11 cellular contexts compared by ENCODE assay signal in genomic region chr11:2446590-2447252, GRCh38. TPM values are rescaled to one million over a fixed set of nuclear protein-coding genes. Genes with fewer than 3 reads are reported as not detected.
DNase-seq lines count a peak whose midpoint lies in the region; ATAC-seq, FAIRE-seq and TF ChIP-seq lines count a peak whose summit lies in the region.
"Had no signal": no experiment of that assay in that cellular context is flagged by ENCODE, and none has a peak within 500 bp of the region (broad histone marks: within the 10 kb centered on the region; RNA-seq: fewer than 3 reads in every experiment).

No MANE protein-coding gene starts in this region.

- no peaks in the 10 kb centered on the region for H3K36me3 Mint-ChIP-seq in activated naive CD4-positive, alpha-beta T cell treated with anti-CD3 and anti-CD28 coated beads, Interleukin-2, amount 50 U/mL, for 72 hours
- H3K36me3 Mint-ChIP-seq in naive thymus-derived CD8-positive, alpha-beta T cell, result no peaks in the 10 kb centered on the region

- TF ChIP-seq POLR2A in GM12891 (IDR thresholded peaks at IDR 0.05; ENCODE audit: low read depth, low read length), result no peak

- H3K4me1 Mint-ChIP-seq in naive thymus-derived CD8-positive, alpha-beta T cell, result peaks cover 28 to 58% (median 52%) of the 10 kb centered on the region in 4 donors

- DNase-seq in CD1c-positive myeloid dendritic cell (ENCODE audit: extremely low spot score) (peak; percentile 63), MV-4-11 (lab: John Stamatoyannopoulos, UW) (peak; percentile 70), amniotic stem cell (lab: John Stamatoyannopoulos, UW) (no peak), iPS-NIHi7 (ENCODE audit: extremely low spot score) (no peak), GM12891 (ENCODE audit: insufficient read length, low spot score) (no peak)
- DNase-seq in activated naive CD4-positive, alpha-beta T cell treated with anti-CD3 and anti-CD28 coated beads, Interleukin-2, amount 50 U/mL, for 72 hours (ENCODE audit: low spot score in 2 of 2), result peak; percentile 32 to 54
- peak in 1 of 10 donors; percentile 62 for DNase-seq in naive thymus-derived CD8-positive, alpha-beta T cell
- DNase-seq: cerebellar nuclear complex, HCEC 1CT had no signal

- no peaks in the 10 kb centered on the region for H3K9me3 Mint-ChIP-seq in activated naive CD4-positive, alpha-beta T cell treated with anti-CD3 and anti-CD28 coated beads, Interleukin-2, amount 50 U/mL, for 72 hours
- no peaks in the 10 kb centered on the region for H3K9me3 Mint-ChIP-seq in naive thymus-derived CD8-positive, alpha-beta T cell

- H3K27ac Mint-ChIP-seq in activated naive CD4-positive, alpha-beta T cell treated with anti-CD3 and anti-CD28 coated beads, Interleukin-2, amount 50 U/mL, for 72 hours, result peak overlapping the region; percentile 20 to 84
- H3K27ac Mint-ChIP-seq in naive thymus-derived CD8-positive, alpha-beta T cell, result peak overlapping the region; percentile 77 to 92 (median 87)

- no peaks in the 10 kb centered on the region for H3K27me3 Mint-ChIP-seq in naive thymus-derived CD8-positive, alpha-beta T cell

- no peak for FAIRE-seq in GM12891 (lab: Jason Lieb, UNC)

- ATAC-seq in activated naive CD4-positive, alpha-beta T cell treated with anti-CD3 and anti-CD28 coated beads, Interleukin-2, amount 50 U/mL, for 72 hours, result no peak
- ATAC-seq in naive thymus-derived CD8-positive, alpha-beta T cell, result no peak
- no peak for ATAC-seq in GM21619 (IDR thresholded peaks at IDR 0.05; ENCODE audit: unreplicated experiment)

- POLR2A ChIA-PET in naive thymus-derived CD8-positive, alpha-beta T cell (lab: Charles Lee), result interaction anchor here (0.6 to 6.5 kb wide), 7 partner anchors 7 to 682 kb away, joined by 3 to 76 read pairs (median 3); partner anchors contain the start of gene TSSC4

- H3K4me3 Mint-ChIP-seq in naive thymus-derived CD8-positive, alpha-beta T cell, result peak overlapping the region; percentile 89 to 97 (median 96)

TF ChIP-seq in GM12891, 5 proteins besides CTCF, POLR2A, EP300 and RAD21:
- TF ChIP-seq TAF1 (IDR thresholded peaks at IDR 0.05; ENCODE audit: low read depth, low read length), result no peak
- TF ChIP-seq POU2F2 (IDR thresholded peaks at IDR 0.05; ENCODE audit: low read depth, low read length), result no peak
- no peak for TF ChIP-seq PAX5 (IDR thresholded peaks at IDR 0.05; ENCODE audit: insufficient read depth, low read length, severe bottlenecking)
- TF ChIP-seq POLR2AphosphoS5 (IDR thresholded peaks at IDR 0.05; ENCODE audit: low read depth, low read length), result no peak
- no peak for TF ChIP-seq SPI1 (IDR thresholded peaks at IDR 0.05; ENCODE audit: low read depth, low read length)

RNA-seq across cellular contexts. Expression of gene KCNQ1, which starts 1.9 kb away (rescaled TPM):
- total RNA-seq in activated naive CD4-positive, alpha-beta T cell treated with anti-CD3 and anti-CD28 coated beads, Interleukin-2, amount 50 U/mL, for 72 hours, result 10 to 100 TPM; 12.2 to 19.3 TPM
- total RNA-seq in naive thymus-derived CD8-positive, alpha-beta T cell, result 10 to 100 TPM; 23.5 to 25.1 TPM
- 10 to 100 TPM in 2 of 3 donors, 1 to 10 TPM in 1; 8.7 to 22.9 (median 10.4) TPM for polyA plus RNA-seq in naive thymus-derived CD8-positive, alpha-beta T cell
- polyA plus RNA-seq in GM12891 (2012; ENCODE audit: low read depth, missing spikeins), result 0.46 TPM
- total RNA-seq: NCI-H460 had no signal

RNA-seq across cellular contexts. Expression of gene TRPM5, which starts 2.4 kb away (rescaled TPM):
- not detected for total RNA-seq in activated naive CD4-positive, alpha-beta T cell treated with anti-CD3 and anti-CD28 coated beads, Interleukin-2, amount 50 U/mL, for 72 hours
- under 1 TPM; 0.60 to 0.69 TPM for total RNA-seq in naive thymus-derived CD8-positive, alpha-beta T cell
- polyA plus RNA-seq in naive thymus-derived CD8-positive, alpha-beta T cell, result not detected
- polyA plus RNA-seq in GM12891 (2012; ENCODE audit: low read depth, missing spikeins), result not detected
- total RNA-seq: NCI-H460 had no signal

RNA-seq across cellular contexts. Expression of gene TSSC4, which starts 46.2 kb away (rescaled TPM):
- 10 to 100 TPM; 31.8 to 38.7 TPM for total RNA-seq in activated naive CD4-positive, alpha-beta T cell treated with anti-CD3 and anti-CD28 coated beads, Interleukin-2, amount 50 U/mL, for 72 hours
- total RNA-seq in naive thymus-derived CD8-positive, alpha-beta T cell, result 10 to 100 TPM; 56.6 to 65.6 TPM
- 10 to 100 TPM; 49.0 to 68.3 (median 54.7) TPM for polyA plus RNA-seq in naive thymus-derived CD8-positive, alpha-beta T cell
- polyA plus RNA-seq in GM12891 (2012; ENCODE audit: low read depth, missing spikeins), result 28.8 TPM

Comparison
In these comparisons a context has a peak if more than half of its experiments do, and no peak if none do; other contexts are left out.
1. DNase-seq: peak in CD1c-positive myeloid dendritic cell (single experiment), MV-4-11 (single experiment) and activated naive CD4-positive, alpha-beta T cell treated with anti-CD3 and anti-CD28 coated beads, Interleukin-2, amount 50 U/mL, for 72 hours (2 of 2); none in amniotic stem cell (single experiment), iPS-NIHi7 (single experiment) and GM12891 (single experiment).